ENCODE assay signal across 27 cellular contexts in genomic region chr3:118808743-118809142, GRCh38.
DNase-seq lines count a peak whose midpoint lies in the region; ATAC-seq and TF ChIP-seq lines count a peak whose summit lies in the region.
"Had no signal": no experiment of that assay in that cellular context is flagged by ENCODE, and none has a peak within 500 bp of the region (broad histone marks: within the 10 kb centered on the region; RNA-seq: fewer than 3 reads in every experiment).

No MANE protein-coding gene starts in this region.

- H3K27me3 Mint-ChIP-seq in effector memory CD8-positive, alpha-beta T cell, result peaks cover 9 to 28% of the 10 kb centered on the region in 2 donors
- H3K27me3 Mint-ChIP-seq: brain, progenitor cell of endocrine pancreas had no signal

- no peaks in the 10 kb centered on the region for H3K9me3 Mint-ChIP-seq in effector memory CD8-positive, alpha-beta T cell
- H3K9me3 Mint-ChIP-seq: activated T-helper 2 cell treated with anti-CD3 and anti-CD28 coated beads, Interferon-gamma antibody, Interleukin-2, Interleukin-4, amounts not matched to agents 10 μg/mL and 5 μg/mL and 100 μg/mL, durations not matched to agents 14 hours and 24 hours and 36 hours; memory B cell; stimulated activated effector memory CD8-positive, alpha-beta T cell treated with anti-CD3 and anti-CD28 coated beads, Interleukin-12 subunit alpha, Interleukin-12 subunit beta, amount 100 ng/mL, for 72 hours had no signal

- H3K36me3 Mint-ChIP-seq in effector memory CD8-positive, alpha-beta T cell (ENCODE audit: insufficient read depth), result no peaks in the 10 kb centered on the region
- H3K36me3 Mint-ChIP-seq: brain; CD8-positive, alpha-beta T cell; memory B cell; stimulated activated effector memory CD8-positive, alpha-beta T cell treated with anti-CD3 and anti-CD28 coated beads, Interleukin-12 subunit alpha, Interleukin-12 subunit beta, amount 100 ng/mL, for 72 hours had no signal

- no peak overlapping the region for H4K8ac ChIP-seq in neuronal stem cell (ENCODE audit: low read depth, low read length)

- H3K23ac ChIP-seq in neuronal stem cell (ENCODE audit: low read depth, low read length, poor library complexity), result no peak overlapping the region

- no peak overlapping the region for H4K91ac ChIP-seq in neuronal stem cell (ENCODE audit: low read depth, low read length, poor library complexity)

- H3K14ac ChIP-seq in neuronal stem cell (ENCODE audit: low read length), result no peak overlapping the region

- no peak overlapping the region for H2BK120ac ChIP-seq in neuronal stem cell (ENCODE audit: low read depth, low read length)

- peak overlapping the region; percentile 5 for H2AFZ ChIP-seq in neuronal stem cell (ENCODE audit: low read length)
- H2AFZ ChIP-seq in osteoblast (ENCODE audit: low read length), result no peak overlapping the region

- H3K27me3 ChIP-seq in GM06990 (replicated peaks; ENCODE audit: control insufficient read depth, insufficient read depth, low read length) (no peaks in the 10 kb centered on the region), NT2/D1 (ENCODE audit: insufficient read depth, insufficient read length) (no peaks in the 10 kb centered on the region), neuronal stem cell (ENCODE audit: control insufficient read depth in 3 of 3, insufficient read depth in 3 of 3, low read depth in 1 of 3, low read length in 3 of 3) (no peaks in the 10 kb centered on the region), osteoblast (ENCODE audit: insufficient read depth, low read length) (no peaks in the 10 kb centered on the region)
- H3K27me3 ChIP-seq: BE2C, left lung, SJSA1, suprapubic skin, uterus had no signal

- no peak overlapping the region for H3K4ac ChIP-seq in neuronal stem cell (ENCODE audit: low read length)

- no peak for ATAC-seq in HG03045 (IDR thresholded peaks at IDR 0.05; ENCODE audit: unreplicated experiment)
- no peak for ATAC-seq in effector memory CD8-positive, alpha-beta T cell (replicated peaks)
- ATAC-seq: CD8-positive, alpha-beta T cell; left lung; stimulated activated effector memory CD8-positive, alpha-beta T cell treated with anti-CD3 and anti-CD28 coated beads, Interleukin-12 subunit alpha, Interleukin-12 subunit beta, amount 100 ng/mL, for 72 hours had no signal

- no peak overlapping the region for H3K18ac ChIP-seq in neuronal stem cell (ENCODE audit: low read length)

- no peaks in the 10 kb centered on the region for H3K4me1 ChIP-seq in NT2/D1 (ENCODE audit: insufficient read depth, insufficient read length)
- H3K4me1 ChIP-seq in neuronal stem cell (ENCODE audit: control insufficient read depth in 2 of 2, insufficient read depth in 1 of 2, low read depth in 1 of 2, low read length in 2 of 2), result peaks cover 0 to 3% of the 10 kb centered on the region in 2 donors
- no peaks in the 10 kb centered on the region for H3K4me1 ChIP-seq in osteoblast (ENCODE audit: insufficient read depth, low read length)
- H3K4me1 ChIP-seq: BE2C, left lung, SJSA1, suprapubic skin, uterus had no signal

- no peak overlapping the region for H2BK15ac ChIP-seq in neuronal stem cell (ENCODE audit: low read length)

- H3K4me2 ChIP-seq in neuronal stem cell (ENCODE audit: insufficient read depth, low read length, poor library complexity, severe bottlenecking), result no peak overlapping the region
- no peak overlapping the region for H3K4me2 ChIP-seq in osteoblast (ENCODE audit: insufficient read depth, low read length)

- H4K20me1 ChIP-seq in osteoblast (ENCODE audit: insufficient read depth, low read length), result no peaks in the 10 kb centered on the region

- H3K79me1 ChIP-seq in neuronal stem cell (ENCODE audit: low read depth, low read length), result no peaks in the 10 kb centered on the region

- H3K9ac ChIP-seq in NT2/D1 (ENCODE audit: insufficient read length, low read depth), result no peak overlapping the region
- no peak overlapping the region for H3K9ac ChIP-seq in neuronal stem cell (ENCODE audit: low read depth, low read length, poor library complexity)

- no peak overlapping the region for H3K27ac ChIP-seq in neuronal stem cell (replicated peaks; ENCODE audit: low read length)
- no peak overlapping the region for H3K27ac ChIP-seq in osteoblast (ENCODE audit: low read depth, low read length)
- H3K27ac ChIP-seq: left lung, RWPE1, SJSA1, suprapubic skin, uterus, VCaP had no signal

- intact Hi-C loops in head of caudate nucleus (cut with DNase I), result no loop called here

- H3K27ac Mint-ChIP-seq in effector memory CD8-positive, alpha-beta T cell, result no peak overlapping the region
- H3K27ac Mint-ChIP-seq: activated T-helper 2 cell treated with anti-CD3 and anti-CD28 coated beads, Interferon-gamma antibody, Interleukin-2, Interleukin-4, amounts not matched to agents 10 μg/mL and 5 μg/mL and 100 μg/mL, durations not matched to agents 14 hours and 24 hours and 36 hours; brain; CD8-positive, alpha-beta T cell; memory B cell; progenitor cell of endocrine pancreas; stimulated activated effector memory CD8-positive, alpha-beta T cell treated with anti-CD3 and anti-CD28 coated beads, Interleukin-12 subunit alpha, Interleukin-12 subunit beta, amount 100 ng/mL, for 72 hours had no signal

- H3K4me1 Mint-ChIP-seq in effector memory CD8-positive, alpha-beta T cell (ENCODE audit: low read depth in 2 of 2), result no peaks in the 10 kb centered on the region
- H3K4me1 Mint-ChIP-seq: brain; stimulated activated effector memory CD8-positive, alpha-beta T cell treated with anti-CD3 and anti-CD28 coated beads, Interleukin-12 subunit alpha, Interleukin-12 subunit beta, amount 100 ng/mL, for 72 hours had no signal

- H2BK5ac ChIP-seq in neuronal stem cell (ENCODE audit: low read length), result no peak overlapping the region

- H3K9me3 ChIP-seq in NT2/D1 (ENCODE audit: insufficient read depth, low read length) (no peaks in the 10 kb centered on the region; the same call in 1 of the 2 replicates), neuronal stem cell (replicated peaks in 1 of 2; ENCODE audit: control insufficient read depth in 2 of 2, insufficient read depth in 1 of 2, low read depth in 1 of 2, low read length in 2 of 2) (no peaks in the 10 kb centered on the region), osteoblast (ENCODE audit: low read depth, low read length) (no peaks in the 10 kb centered on the region)
- H3K9me3 ChIP-seq: BE2C, left lung, SJSA1, suprapubic skin, uterus had no signal

- DNase-seq in GM06990 (ENCODE audit: extremely low read depth, insufficient read length), result peak; percentile 29
- DNase-seq in NT2/D1 (ENCODE audit: low read depth, low spot score), result peak; percentile 11
- DNase-seq in epithelial cell of esophagus (ENCODE audit: low read depth), result peak; percentile 21
- peak; percentile 24 for DNase-seq in neuronal stem cell (ENCODE audit: low spot score)
- no peak for DNase-seq in head of caudate nucleus
- DNase-seq in osteoblast (ENCODE audit: insufficient read length, low spot score, missing footprints), result no peak
- DNase-seq in effector memory CD8-positive, alpha-beta T cell, result no peak
- DNase-seq: activated CD4-positive, alpha-beta T cell treated with anti-CD3 and anti-CD28 coated beads for 4 hours; activated naive CD4-positive, alpha-beta T cell treated with anti-CD3 and anti-CD28 coated beads, Interleukin-2, amount 50 U/mL, for 16 hours; BE2C; CD8-positive, alpha-beta T cell; IMR-90; left lung; NCI-H1048; NCI-H1694; T1000; uterus had no signal

- no peak overlapping the region for H3K4me3 Mint-ChIP-seq in effector memory CD8-positive, alpha-beta T cell
- H3K4me3 Mint-ChIP-seq: brain; CD8-positive, alpha-beta T cell; memory B cell; stimulated activated effector memory CD8-positive, alpha-beta T cell treated with anti-CD3 and anti-CD28 coated beads, Interleukin-12 subunit alpha, Interleukin-12 subunit beta, amount 100 ng/mL, for 72 hours had no signal

- H3K4me3 ChIP-seq in GM06990 (replicated peaks; ENCODE audit: low read depth, low read length) (peak overlapping the region; percentile 63), NT2/D1 (ENCODE audit: insufficient read length, low read depth) (no peak overlapping the region), epithelial cell of esophagus (ENCODE audit: low read length) (no peak overlapping the region), neuronal stem cell (ENCODE audit: low read length in 2 of 2) (no peak overlapping the region), osteoblast (ENCODE audit: insufficient read depth, low read length) (no peak overlapping the region)
- H3K4me3 ChIP-seq: left lung, SJSA1, suprapubic skin, uterus had no signal

- H3K36me3 ChIP-seq in GM06990 (ENCODE audit: control insufficient read depth, insufficient read depth, low read length), result no peaks in the 10 kb centered on the region
- no peaks in the 10 kb centered on the region for H3K36me3 ChIP-seq in NT2/D1 (ENCODE audit: insufficient read depth, insufficient read length, low read length)
- H3K36me3 ChIP-seq in neuronal stem cell (replicated peaks in 1 of 2; ENCODE audit: control insufficient read depth in 2 of 2, insufficient read depth in 2 of 2, low read length in 2 of 2), result no peaks in the 10 kb centered on the region
- no peaks in the 10 kb centered on the region for H3K36me3 ChIP-seq in osteoblast (ENCODE audit: insufficient read depth, low read length)
- H3K36me3 ChIP-seq: BE2C, left lung, SJSA1, suprapubic skin, uterus had no signal

- TF ChIP-seq CTCF in GM06990 (IDR thresholded peaks at IDR 0.05; ENCODE audit: insufficient read depth, low read length, poor library complexity, severe bottlenecking), result no peak
- TF ChIP-seq CTCF in epithelial cell of esophagus (IDR thresholded peaks at IDR 0.05; ENCODE audit: insufficient read depth, low read depth, low read length, missing control alignments), result no peak
- TF ChIP-seq CTCF in osteoblast (IDR thresholded peaks at IDR 0.05; ENCODE audit: extremely low read depth, low read depth, low read length), result no peak

- no peak overlapping the region for H2BK12ac ChIP-seq in neuronal stem cell (ENCODE audit: low read length)

- WGBS in neuronal stem cell (ENCODE audit: extremely low coverage in 2 of 2, insufficient read length in 2 of 2, insufficient replicate concordance in 1 of 2), 2 donors, result no CpG with 5 or more reads among the region's 5 CpGs

- H2AK5ac ChIP-seq in neuronal stem cell (ENCODE audit: low read depth, low read length), result no peak overlapping the region

- H3K79me2 ChIP-seq in osteoblast (ENCODE audit: insufficient read depth, low read length), result no peaks in the 10 kb centered on the region

Comparison
In these comparisons a context has a peak if more than half of its experiments do, and no peak if none do; other contexts are left out.
1. DNase-seq: peak in GM06990 (single experiment), NT2/D1 (single experiment), epithelial cell of esophagus (single experiment) and neuronal stem cell (single experiment); none in head of caudate nucleus (0 of 42), osteoblast (single experiment) and effector memory CD8-positive, alpha-beta T cell (0 of 3).